ENCODE assay signal across 11 cellular contexts in the genomic region with DNA sequence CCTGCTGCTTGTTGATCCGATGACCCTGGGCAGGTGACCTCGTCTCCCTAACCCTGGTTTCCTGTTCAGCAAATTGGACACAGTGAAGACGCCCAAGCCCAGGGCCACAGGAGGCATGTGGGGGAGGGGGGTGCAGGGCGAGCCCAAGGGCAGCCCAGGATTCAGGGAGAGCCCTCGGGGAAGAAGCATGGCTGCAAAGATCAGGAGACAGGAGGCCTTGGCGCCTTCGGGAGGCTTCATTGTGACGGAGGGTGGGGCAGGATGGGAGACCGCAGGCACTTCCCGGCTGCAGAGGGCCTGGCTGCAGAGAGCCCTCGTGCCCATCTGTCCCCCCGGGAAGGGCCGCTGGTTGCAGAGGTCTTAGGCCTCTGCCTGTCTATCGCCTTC. TPM values are rescaled to one million over a fixed set of nuclear protein-coding genes. Genes with fewer than 3 reads are reported as not detected.
A peak's percentile ranks its signal among the peaks of the same experiment; 100 is the strongest.
DNase-seq lines count a peak whose midpoint lies in the region; ATAC-seq and TF ChIP-seq lines count a peak whose summit lies in the region.
"Had no signal": no experiment of that assay in that cellular context is flagged by ENCODE, and none has a peak within 500 bp of the region (broad histone marks: within the 10 kb centered on the region; RNA-seq: fewer than 3 reads in every experiment).

No MANE protein-coding gene starts in this region.

- H3K4me1 ChIP-seq in adrenal gland (replicated peaks in 1 of 2) (peaks cover 54 to 60% of the 10 kb centered on the region in 2 donors), lower lobe of right lung (peaks cover 71% of the 10 kb centered on the region), stomach (peaks cover 47 to 83% (median 62%) of the 10 kb centered on the region in 4 donors)

- H3K27me3 ChIP-seq in adrenal gland (no peaks in the 10 kb centered on the region), lower lobe of right lung (ENCODE audit: low read depth) (no peaks in the 10 kb centered on the region), stomach (peaks cover 0 to 4% (median 0%) of the 10 kb centered on the region in 3 donors)

- H3K9me3 ChIP-seq in adrenal gland (replicated peaks in 1 of 3) (no peaks in the 10 kb centered on the region), lower lobe of right lung (no peaks in the 10 kb centered on the region), stomach (no peaks in the 10 kb centered on the region)

- ATAC-seq in lower lobe of right lung (no peak), GM21576 (IDR thresholded peaks at IDR 0.05; ENCODE audit: unreplicated experiment) (no peak)

- H3K36me3 ChIP-seq in adrenal gland (replicated peaks in 1 of 2) (no peaks in the 10 kb centered on the region), lower lobe of right lung (no peaks in the 10 kb centered on the region), stomach (no peaks in the 10 kb centered on the region)

- H3K27ac ChIP-seq in C4-2B: peak overlapping the region; percentile 59
- peak overlapping the region in 4 of 5 donors; percentile 23 to 88 (median 82) for H3K27ac ChIP-seq in adrenal gland
- peak overlapping the region; percentile 72 for H3K27ac ChIP-seq in lower lobe of right lung
- peak overlapping the region; percentile 5 to 80 (median 63) for H3K27ac ChIP-seq in stomach

- TF ChIP-seq POLR2A in adrenal gland (IDR thresholded peaks at IDR 0.05) (no peak), stomach (IDR thresholded peaks at IDR 0.05) (no peak)

- intact Hi-C loops in adrenal gland (cut with DNase I) (no loop called here), lower lobe of right lung (cut with DNase I) (no loop called here), stomach (cut with DNase I; ENCODE audit: low total_unique reads) (no loop called here)

- no peak for TF ChIP-seq CTCF in C4-2B (conservative IDR thresholded peaks at IDR 0.05)
- TF ChIP-seq CTCF in adrenal gland (IDR thresholded peaks at IDR 0.05): no peak
- TF ChIP-seq CTCF in lower lobe of right lung (IDR thresholded peaks at IDR 0.05): no peak
- TF ChIP-seq CTCF in stomach (IDR thresholded peaks at IDR 0.05): no peak

- H3K4me3 ChIP-seq in adrenal gland (peak overlapping the region in 1 of 4 donors; percentile 1), lower lobe of right lung (no peak overlapping the region), stomach (no peak overlapping the region)

- WGBS in adrenal gland, 4 donors: 28 to 48% (median 34%) methylated on average over 3 to 14 of the region's 14 CpGs
- 42 to 55% (median 50%) methylated on average over 7 to 14 of the region's 14 CpGs for WGBS in stomach, 5 donors

- DNase-seq in adrenal gland: peak in 4 of 7 donors; percentile 24 to 50 (median 34)
- no peak for DNase-seq in lower lobe of right lung
- DNase-seq in stomach: no peak
- no peak for DNase-seq in NCI-H69 (lab: John Stamatoyannopoulos, UW)
- DNase-seq in pons (ENCODE audit: low spot score): no peak
- DNase-seq in NCI-H1092 (lab: John Stamatoyannopoulos, UW): no peak
- DNase-seq: naive B cell; NK-92 treated with Interleukin-12 subunit alpha and Interleukin-12 subunit beta, amount 100 ng/mL, for 24 hours; T-helper 17 cell had no signal

- TF ChIP-seq EP300 in stomach (IDR thresholded peaks at IDR 0.05): no peak

RNA-seq across cellular contexts. Expression of a gene that starts 6.2 kb away (rescaled TPM):
- 100 to 1,000 TPM; 129 to 357 (median 232) TPM for total RNA-seq in adrenal gland
- polyA plus RNA-seq in adrenal gland: 100 to 1,000 TPM; 122 to 438 (median 433) TPM
- 75.2 TPM for total RNA-seq in lower lobe of right lung
- 10 to 100 TPM in 4 of 5 donors, 1 to 10 TPM in 1; 9.8 to 88.8 (median 51.9) TPM for total RNA-seq in stomach
- 100 to 1,000 TPM in 1 of 3 donors, 10 to 100 TPM in 2; 65.8 to 147 (median 94.4) TPM for polyA plus RNA-seq in stomach
- total RNA-seq: T-helper 17 cell had no signal

Comparison
In these comparisons a context has a peak if more than half of its experiments do, and no peak if none do; other contexts are left out.
1. DNase-seq: peak in adrenal gland (4 of 7); none in lower lobe of right lung (single experiment), stomach (single experiment), NCI-H69 (single experiment), pons (single experiment) and NCI-H1092 (single experiment).
2. Peak in every context shown above with its lines, with median percentiles within 50 percentile points of each other: H3K27ac ChIP-seq.